1 cellular context compared by ENCODE assay signal in the genomic region with DNA sequence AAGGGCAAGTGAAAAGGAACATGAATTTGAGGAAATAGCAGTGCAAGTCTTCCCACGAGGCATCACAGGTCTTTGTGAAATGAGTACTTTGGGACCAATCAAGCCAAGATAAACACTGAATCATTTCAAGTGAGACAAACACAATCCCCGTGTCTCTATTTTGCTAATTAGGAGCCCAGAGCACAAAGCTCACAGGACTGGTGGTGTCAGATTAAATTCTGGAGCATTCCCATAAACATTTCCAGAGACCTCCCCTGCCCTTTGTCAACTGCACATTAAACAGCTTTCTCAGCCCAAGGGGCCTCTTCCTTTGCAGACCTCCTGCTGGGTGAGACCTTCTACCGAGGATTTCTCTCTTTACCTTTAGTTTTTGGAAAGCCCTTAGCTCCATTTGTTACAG.
TF ChIP-seq lines count a peak whose summit lies in the region.

No MANE protein-coding gene starts in this region.

TF ChIP-seq in WTC11, 78 proteins besides CTCF, POLR2A, EP300 and RAD21 (continued from another document):
- TF ChIP-seq, protein P1, sequence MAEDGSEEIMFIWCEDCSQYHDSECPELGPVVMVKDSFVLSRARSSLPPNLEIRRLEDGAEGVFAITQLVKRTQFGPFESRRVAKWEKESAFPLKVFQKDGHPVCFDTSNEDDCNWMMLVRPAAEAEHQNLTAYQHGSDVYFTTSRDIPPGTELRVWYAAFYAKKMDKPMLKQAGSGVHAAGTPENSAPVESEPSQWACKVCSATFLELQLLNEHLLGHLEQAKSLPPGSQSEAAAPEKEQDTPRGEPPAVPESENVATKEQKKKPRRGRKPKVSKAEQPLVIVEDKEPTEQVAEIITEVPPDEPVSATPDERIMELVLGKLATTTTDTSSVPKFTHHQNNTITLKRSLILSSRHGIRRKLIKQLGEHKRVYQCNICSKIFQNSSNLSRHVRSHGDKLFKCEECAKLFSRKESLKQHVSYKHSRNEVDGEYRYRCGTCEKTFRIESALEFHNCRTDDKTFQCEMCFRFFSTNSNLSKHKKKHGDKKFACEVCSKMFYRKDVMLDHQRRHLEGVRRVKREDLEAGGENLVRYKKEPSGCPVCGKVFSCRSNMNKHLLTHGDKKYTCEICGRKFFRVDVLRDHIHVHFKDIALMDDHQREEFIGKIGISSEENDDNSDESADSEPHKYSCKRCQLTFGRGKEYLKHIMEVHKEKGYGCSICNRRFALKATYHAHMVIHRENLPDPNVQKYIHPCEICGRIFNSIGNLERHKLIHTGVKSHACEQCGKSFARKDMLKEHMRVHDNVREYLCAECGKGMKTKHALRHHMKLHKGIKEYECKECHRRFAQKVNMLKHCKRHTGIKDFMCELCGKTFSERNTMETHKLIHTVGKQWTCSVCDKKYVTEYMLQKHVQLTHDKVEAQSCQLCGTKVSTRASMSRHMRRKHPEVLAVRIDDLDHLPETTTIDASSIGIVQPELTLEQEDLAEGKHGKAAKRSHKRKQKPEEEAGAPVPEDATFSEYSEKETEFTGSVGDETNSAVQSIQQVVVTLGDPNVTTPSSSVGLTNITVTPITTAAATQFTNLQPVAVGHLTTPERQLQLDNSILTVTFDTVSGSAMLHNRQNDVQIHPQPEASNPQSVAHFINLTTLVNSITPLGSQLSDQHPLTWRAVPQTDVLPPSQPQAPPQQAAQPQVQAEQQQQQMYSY (CRISPR knock-in tag; IDR thresholded peaks at IDR 0.05) = no peak
